ENCODE assay signal across 16 cellular contexts in genomic region chr20:46350986-46351267, GRCh38. TPM values are rescaled to one million over a fixed set of nuclear protein-coding genes. Genes with fewer than 3 reads are reported as not detected.
DNase-seq lines count a peak whose midpoint lies in the region; ATAC-seq, FAIRE-seq and TF ChIP-seq lines count a peak whose summit lies in the region.
"Had no signal": no experiment of that assay in that cellular context is flagged by ENCODE, and none has a peak within 500 bp of the region (broad histone marks: within the 10 kb centered on the region; RNA-seq: fewer than 3 reads in every experiment).

No MANE protein-coding gene starts in this region.

- no peaks in the 10 kb centered on the region for H3K79me2 ChIP-seq in endothelial cell of umbilical vein (ENCODE audit: control insufficient read depth, insufficient read depth, low read length)
- no peaks in the 10 kb centered on the region for H3K79me2 ChIP-seq in smooth muscle cell (ENCODE audit: low read depth)

- H3K9me3 ChIP-seq in endothelial cell of umbilical vein (replicated peaks; ENCODE audit: control insufficient read depth, insufficient read depth, low read length): no peaks in the 10 kb centered on the region
- H3K9me3 ChIP-seq in smooth muscle cell (replicated peaks; ENCODE audit: low read depth): no peaks in the 10 kb centered on the region
- H3K9me3 ChIP-seq: HAP-1, ovary had no signal

- FAIRE-seq in endothelial cell of umbilical vein (lab: Jason Lieb, UNC): no peak
- FAIRE-seq: A204.1 had no signal

- H4K20me1 ChIP-seq in endothelial cell of umbilical vein (replicated peaks; ENCODE audit: control insufficient read depth, extremely low read depth, insufficient read depth, low read length) (no peaks in the 10 kb centered on the region), smooth muscle cell (ENCODE audit: low read depth) (peaks cover 14% of the 10 kb centered on the region)

- TF ChIP-seq POLR2A in endothelial cell of umbilical vein (IDR thresholded peaks at IDR 0.05; ENCODE audit: low read depth, low read length): no peak

- no peak overlapping the region for H3K4me3 Mint-ChIP-seq in activated CD4-positive, alpha-beta memory T cell treated with anti-CD3 and anti-CD28 coated beads for 36 hours
- H3K4me3 Mint-ChIP-seq in activated CD4-positive, alpha-beta memory T cell treated with anti-CD3 and anti-CD28 coated beads, Interleukin-2, amount 10 ng/mL, durations not matched to agents 7 days and 5 days: no peak overlapping the region
- H3K4me3 Mint-ChIP-seq: activated CD4-positive, alpha-beta T cell treated with anti-CD3 and anti-CD28 coated beads, Interleukin-2, amount 10 ng/mL, durations not matched to agents 24 days and 14 days had no signal

- H3K27ac ChIP-seq in endothelial cell of umbilical vein (ENCODE audit: insufficient read depth, low read depth, low read length) (peak overlapping the region; percentile 70), smooth muscle cell (ENCODE audit: low read depth) (peak overlapping the region; percentile 90)
- H3K27ac ChIP-seq: ovary had no signal

- intact Hi-C loops in activated CD4-positive, alpha-beta memory T cell treated with anti-CD3 and anti-CD28 coated beads for 36 hours (cut with micrococcal nuclease): no loop called here
- intact Hi-C loops in endothelial cell of umbilical vein (cut with micrococcal nuclease): loop anchor here (1.0 kb wide), 1 partner anchor 12 kb away; no protein-coding TSS in a partner anchor

- dilution Hi-C loops in endothelial cell of umbilical vein (cut with MboI; ENCODE audit: extremely low pct_ligation_motif_present, low sequenced_read_pairs): no loop called here

- H3K27me3 Mint-ChIP-seq in activated CD4-positive, alpha-beta memory T cell treated with anti-CD3 and anti-CD28 coated beads for 36 hours: no peaks in the 10 kb centered on the region
- H3K27me3 Mint-ChIP-seq in activated CD4-positive, alpha-beta memory T cell treated with anti-CD3 and anti-CD28 coated beads, Interleukin-2, amount 10 ng/mL, durations not matched to agents 7 days and 5 days: no peaks in the 10 kb centered on the region
- H3K27me3 Mint-ChIP-seq: activated CD4-positive, alpha-beta T cell treated with anti-CD3 and anti-CD28 coated beads, Interleukin-2, amount 10 ng/mL, durations not matched to agents 24 days and 14 days had no signal

- 63% methylated on average over 7 of the region's 8 CpGs for WGBS in smooth muscle cell (ENCODE audit: low lambda C conversion rate)

- H3K9me1 ChIP-seq in endothelial cell of umbilical vein (replicated peaks; ENCODE audit: control insufficient read depth, extremely low read depth, insufficient read depth, low read length): no peaks in the 10 kb centered on the region

- no peak for DNase-seq in activated CD4-positive, alpha-beta memory T cell treated with anti-CD3 and anti-CD28 coated beads for 36 hours
- DNase-seq in activated CD4-positive, alpha-beta memory T cell treated with anti-CD3 and anti-CD28 coated beads, Interleukin-2, amount 10 ng/mL, durations not matched to agents 7 days and 5 days: no peak
- no peak for DNase-seq in endothelial cell of umbilical vein (ENCODE audit: low read depth, low spot score)
- DNase-seq in smooth muscle cell (lab: John Stamatoyannopoulos, UW; ENCODE audit: unreplicated experiment): no peak
- no peak for DNase-seq in T1000 (lab: John Stamatoyannopoulos, UW)
- no peak for DNase-seq in NCI-H187 treated with DMSO at 0.1 percent for 48 hours (lab: John Stamatoyannopoulos, UW)
- DNase-seq: activated CD4-positive, alpha-beta T cell treated with anti-CD3 and anti-CD28 coated beads, Interleukin-2, amount 10 ng/mL, durations not matched to agents 24 days and 14 days; aorta; NCI-H446; ovary; SIG-M5 had no signal

- peaks cover 29% of the 10 kb centered on the region for H3F3A ChIP-seq in smooth muscle cell (ENCODE audit: low read depth)

- H3K36me3 ChIP-seq in endothelial cell of umbilical vein (ENCODE audit: control insufficient read depth in 2 of 2, extremely low read depth in 1 of 2, insufficient read depth in 2 of 2, low read length in 2 of 2) (peaks cover 0 to 3% of the 10 kb centered on the region in 2 experiments), smooth muscle cell (ENCODE audit: low read depth) (no peaks in the 10 kb centered on the region)
- H3K36me3 ChIP-seq: ovary had no signal

- CTCF ChIA-PET in activated CD4-positive, alpha-beta memory T cell treated with anti-CD3 and anti-CD28 coated beads for 36 hours (lab: Charles Lee): no interaction called here
- CTCF ChIA-PET in activated CD4-positive, alpha-beta memory T cell treated with anti-CD3 and anti-CD28 coated beads, Interleukin-2, amount 10 ng/mL, durations not matched to agents 7 days and 5 days (lab: Charles Lee): no interaction called here
- CTCF ChIA-PET in endothelial cell of umbilical vein (lab: Charles Lee): interaction anchor here (3.3 kb wide), 1 partner anchor 223 kb away, joined by 22 read pairs; no protein-coding TSS in a partner anchor

- H3K4me3 ChIP-seq in endothelial cell of umbilical vein (replicated peaks in 1 of 3; ENCODE audit: insufficient read depth in 1 of 3, low read depth in 1 of 3, low read length in 3 of 3): no peak overlapping the region
- H3K4me3 ChIP-seq in smooth muscle cell: no peak overlapping the region
- H3K4me3 ChIP-seq: HAP-1, ovary had no signal

- peak; percentile 9 for ATAC-seq in SK-N-SH treated with all-trans-retinoic acid at 6 μM for 48 hours
- ATAC-seq in HG03439 (IDR thresholded peaks at IDR 0.05; ENCODE audit: unreplicated experiment): no peak

- peak overlapping the region; percentile 73 for H3K27ac Mint-ChIP-seq in activated CD4-positive, alpha-beta memory T cell treated with anti-CD3 and anti-CD28 coated beads for 36 hours
- no peak overlapping the region for H3K27ac Mint-ChIP-seq in activated CD4-positive, alpha-beta memory T cell treated with anti-CD3 and anti-CD28 coated beads, Interleukin-2, amount 10 ng/mL, durations not matched to agents 7 days and 5 days

- peaks cover 23% of the 10 kb centered on the region for H3K4me1 Mint-ChIP-seq in activated CD4-positive, alpha-beta memory T cell treated with anti-CD3 and anti-CD28 coated beads for 36 hours (ENCODE audit: low read depth)
- H3K4me1 Mint-ChIP-seq in activated CD4-positive, alpha-beta memory T cell treated with anti-CD3 and anti-CD28 coated beads, Interleukin-2, amount 10 ng/mL, durations not matched to agents 7 days and 5 days: peaks cover 24% of the 10 kb centered on the region

- H3K27me3 ChIP-seq in endothelial cell of umbilical vein (ENCODE audit: control insufficient read depth in 2 of 2, insufficient read depth in 2 of 2, low read length in 2 of 2) (no peaks in the 10 kb centered on the region), smooth muscle cell (ENCODE audit: low read depth) (no peaks in the 10 kb centered on the region)
- H3K27me3 ChIP-seq: ovary had no signal

- BruUV-seq in endothelial cell of umbilical vein (replicated peaks; lab: Mats Ljungman, UMichigan): no TSS peak

- H3K9ac ChIP-seq in endothelial cell of umbilical vein (replicated peaks; ENCODE audit: extremely low read depth, insufficient read depth, low read length) (no peak overlapping the region), smooth muscle cell (ENCODE audit: low read depth) (peak overlapping the region; percentile 79)

- H3K36me3 Mint-ChIP-seq in activated CD4-positive, alpha-beta memory T cell treated with anti-CD3 and anti-CD28 coated beads for 36 hours: peaks cover 25% of the 10 kb centered on the region
- H3K36me3 Mint-ChIP-seq in activated CD4-positive, alpha-beta memory T cell treated with anti-CD3 and anti-CD28 coated beads, Interleukin-2, amount 10 ng/mL, durations not matched to agents 7 days and 5 days (ENCODE audit: low read depth): peaks cover 25% of the 10 kb centered on the region

- H2AFZ ChIP-seq in endothelial cell of umbilical vein (ENCODE audit: low read depth, low read length) (no peak overlapping the region), smooth muscle cell (ENCODE audit: low read depth) (no peak overlapping the region)

- H3K4me1 ChIP-seq in endothelial cell of umbilical vein (ENCODE audit: control insufficient read depth, extremely low read depth, insufficient read depth, low read length) (peaks cover 9% of the 10 kb centered on the region), smooth muscle cell (ENCODE audit: low read depth) (peaks cover 42% of the 10 kb centered on the region)

- no peaks in the 10 kb centered on the region for H3K9me3 Mint-ChIP-seq in activated CD4-positive, alpha-beta memory T cell treated with anti-CD3 and anti-CD28 coated beads for 36 hours
- H3K9me3 Mint-ChIP-seq in activated CD4-positive, alpha-beta memory T cell treated with anti-CD3 and anti-CD28 coated beads, Interleukin-2, amount 10 ng/mL, durations not matched to agents 7 days and 5 days: no peaks in the 10 kb centered on the region
- H3K9me3 Mint-ChIP-seq: activated CD4-positive, alpha-beta T cell treated with anti-CD3 and anti-CD28 coated beads, Interleukin-2, amount 10 ng/mL, durations not matched to agents 24 days and 14 days had no signal

- POLR2A ChIA-PET in activated CD4-positive, alpha-beta memory T cell treated with anti-CD3 and anti-CD28 coated beads for 36 hours (lab: Charles Lee): no interaction called here
- POLR2A ChIA-PET in activated CD4-positive, alpha-beta memory T cell treated with anti-CD3 and anti-CD28 coated beads, Interleukin-2, amount 10 ng/mL, durations not matched to agents 7 days and 5 days (lab: Charles Lee): no interaction called here
- POLR2A ChIA-PET in endothelial cell of umbilical vein (lab: Charles Lee): no interaction called here

- no peak for TF ChIP-seq CTCF in endothelial cell of umbilical vein (IDR thresholded peaks at IDR 0.05; ENCODE audit: extremely low read depth in 1 of 2, insufficient read depth in 1 of 2, low read depth in 1 of 2, low read length in 2 of 2)
- TF ChIP-seq CTCF in smooth muscle cell (IDR thresholded peaks at IDR 0.05; ENCODE audit: borderline replicate concordance, insufficient read depth, poor library complexity, severe bottlenecking): no peak

- H3K4me2 ChIP-seq in endothelial cell of umbilical vein (ENCODE audit: insufficient read depth, low read length): no peak overlapping the region
- peak overlapping the region; percentile 60 for H3K4me2 ChIP-seq in smooth muscle cell

RNA-seq across cellular contexts. Expression of gene CDH22, which starts 42.6 kb away (rescaled TPM):
- total RNA-seq in activated CD4-positive, alpha-beta memory T cell treated with anti-CD3 and anti-CD28 coated beads for 36 hours: not detected
- total RNA-seq in activated CD4-positive, alpha-beta memory T cell treated with anti-CD3 and anti-CD28 coated beads, Interleukin-2, amount 10 ng/mL, durations not matched to agents 7 days and 5 days: not detected
- total RNA-seq in endothelial cell of umbilical vein (not detected in 2 replicates), smooth muscle cell (not detected in 2 replicates)
- polyA plus RNA-seq in endothelial cell of umbilical vein (not detected in 2 replicates), smooth muscle cell (not detected in 2 replicates)
- not detected in 2 replicates for polyA plus RNA-seq in endothelial cell of umbilical vein (2011; cell fraction: cytosol; rRNA removed)
- not detected in 2 replicates for polyA plus RNA-seq in endothelial cell of umbilical vein (2011; cell fraction: nucleus; rRNA removed)
- polyA plus RNA-seq in endothelial cell of umbilical vein (2012): 0.10 TPM in 1 of 2 replicates, not detected in the other
- not detected in 2 replicates for polyA minus RNA-seq in endothelial cell of umbilical vein
- not detected for polyA minus RNA-seq in endothelial cell of umbilical vein (2011; cell fraction: cytosol; rRNA and poly(A)+ RNA removed)
- 0.14 TPM in 1 of 2 replicates, not detected in the other for polyA minus RNA-seq in endothelial cell of umbilical vein (2011; cell fraction: nucleus; rRNA and poly(A)+ RNA removed)
- total RNA-seq: activated CD4-positive, alpha-beta T cell treated with anti-CD3 and anti-CD28 coated beads, Interleukin-2, amount 10 ng/mL, durations not matched to agents 24 days and 14 days; aorta; M059J had no signal
- polyA plus RNA-seq: aorta had no signal

RNA-seq across cellular contexts. Expression of gene ELMO2, which starts 55.5 kb away (rescaled TPM):
- 10 to 100 TPM; 57.4 to 64.1 TPM for total RNA-seq in activated CD4-positive, alpha-beta memory T cell treated with anti-CD3 and anti-CD28 coated beads for 36 hours
- 10 to 100 TPM; 85.6 to 97.6 TPM for total RNA-seq in activated CD4-positive, alpha-beta memory T cell treated with anti-CD3 and anti-CD28 coated beads, Interleukin-2, amount 10 ng/mL, durations not matched to agents 7 days and 5 days
- total RNA-seq in endothelial cell of umbilical vein: 42.1 and 43.5 TPM in 2 replicates
- 35.1 and 38.0 TPM in 2 replicates for polyA plus RNA-seq in endothelial cell of umbilical vein
- polyA plus RNA-seq in endothelial cell of umbilical vein (2011; cell fraction: cytosol; rRNA removed): 28.6 and 33.9 TPM in 2 replicates
- 51.3 and 64.4 TPM in 2 replicates for polyA plus RNA-seq in endothelial cell of umbilical vein (2011; cell fraction: nucleus; rRNA removed)
- polyA plus RNA-seq in endothelial cell of umbilical vein (2012): 30.6 and 31.2 TPM in 2 replicates
- 51.8 and 74.7 TPM in 2 replicates for polyA minus RNA-seq in endothelial cell of umbilical vein
- 13.0 TPM for polyA minus RNA-seq in endothelial cell of umbilical vein (2011; cell fraction: cytosol; rRNA and poly(A)+ RNA removed)
- 18.6 and 30.7 TPM in 2 replicates for polyA minus RNA-seq in endothelial cell of umbilical vein (2011; cell fraction: nucleus; rRNA and poly(A)+ RNA removed)
- total RNA-seq in smooth muscle cell: 24.9 and 43.0 TPM in 2 replicates
- polyA plus RNA-seq in smooth muscle cell: 33.1 and 37.9 TPM in 2 replicates
